ENCODE assay signal across 22 cellular contexts in genomic region chr7:150949971-150950491, GRCh38. TPM values are rescaled to one million over a fixed set of nuclear protein-coding genes. Genes with fewer than 3 reads are reported as not detected.
DNase-seq lines count a peak whose midpoint lies in the region; ATAC-seq, FAIRE-seq and TF ChIP-seq lines count a peak whose summit lies in the region.
"Had no signal": no experiment of that assay in that cellular context is flagged by ENCODE, and none has a peak within 500 bp of the region (broad histone marks: within the 10 kb centered on the region; RNA-seq: fewer than 3 reads in every experiment).

No MANE protein-coding gene starts in this region.

- no peaks in the 10 kb centered on the region for H3K4me1 Mint-ChIP-seq in activated T-cell treated with anti-CD3 and anti-CD28 coated beads, Interleukin-2, amount 50 U/mL, for 4 hours (ENCODE audit: low read depth)
- H3K4me1 Mint-ChIP-seq: central memory CD8-positive, alpha-beta T cell; T-cell had no signal

- H3K36me3 Mint-ChIP-seq in activated T-cell treated with anti-CD3 and anti-CD28 coated beads, Interleukin-2, amount 50 U/mL, for 4 hours (ENCODE audit: insufficient read depth), result no peaks in the 10 kb centered on the region
- H3K36me3 Mint-ChIP-seq: T-cell had no signal

- H3K4me1 ChIP-seq in HUES6 (ENCODE audit: control insufficient read depth, insufficient read depth, low read length) (peaks cover 51% of the 10 kb centered on the region), kidney (ENCODE audit: control insufficient read depth in 1 of 2, insufficient read depth in 1 of 2, low read depth in 1 of 2, low read length in 2 of 2) (peaks cover 0 to 1% of the 10 kb centered on the region in 2 donors), esophagus muscularis mucosa (peaks cover 41 to 59% (median 45%) of the 10 kb centered on the region in 4 donors)

- peaks cover 11% of the 10 kb centered on the region for H3K27me3 Mint-ChIP-seq in activated T-cell treated with anti-CD3 and anti-CD28 coated beads, Interleukin-2, amount 50 U/mL, for 4 hours (ENCODE audit: low read depth)

- H3K9me3 Mint-ChIP-seq in activated T-cell treated with anti-CD3 and anti-CD28 coated beads, Interleukin-2, amount 50 U/mL, for 4 hours, result no peaks in the 10 kb centered on the region
- H3K9me3 Mint-ChIP-seq: activated CD4-positive, alpha-beta T cell treated with anti-CD3 and anti-CD28 coated beads, Interleukin-2, amount 10 ng/mL, durations not matched to agents 7 days and 5 days; central memory CD8-positive, alpha-beta T cell; T-cell had no signal

- 72% methylated on average over 10 of the region's 16 CpGs for WGBS in esophagus muscularis mucosa

- no peak for ATAC-seq in activated T-cell treated with anti-CD3 and anti-CD28 coated beads, Interleukin-2, amount 50 U/mL, for 4 hours
- ATAC-seq: esophagus mucosa, gastrocnemius medialis, T-cell had no signal

- H3K9ac ChIP-seq in HUES6 (ENCODE audit: low read length) (peak overlapping the region; percentile 16), kidney (ENCODE audit: low read length in 2 of 2) (no peak overlapping the region)

- H3K27ac ChIP-seq in HUES6 (ENCODE audit: low read depth, low read length) (peak overlapping the region; percentile 32; the same call in 1 of the 2 replicates), kidney (ENCODE audit: low read depth in 2 of 2, low read length in 2 of 2) (no peak overlapping the region), esophagus muscularis mucosa (replicated peaks in 1 of 4) (no peak overlapping the region)
- H3K27ac ChIP-seq: gastrocnemius medialis had no signal

- intact Hi-C loops in kidney (cut with DNase I), result no loop called here
- intact Hi-C loops in posterior vena cava (cut with DNase I), result no loop called here
- intact Hi-C loops in esophagus muscularis mucosa (cut with DNase I), result no loop called here

- TF ChIP-seq CTCF in kidney (IDR thresholded peaks at IDR 0.05; ENCODE audit: borderline replicate concordance, extremely low read depth, insufficient read depth) (no peak), esophagus muscularis mucosa (IDR thresholded peaks at IDR 0.05) (no peak)

- peaks cover 6% of the 10 kb centered on the region; the same call in 1 of the 2 replicates for H3K27me3 ChIP-seq in HUES6 (ENCODE audit: control insufficient read depth, insufficient read depth, low read length)
- H3K27me3 ChIP-seq in esophagus muscularis mucosa, result peaks cover 0 to 10% (median 0%) of the 10 kb centered on the region in 4 donors
- H3K27me3 ChIP-seq: gastrocnemius medialis had no signal

- H3K36me3 ChIP-seq in HUES6 (ENCODE audit: control insufficient read depth, insufficient read depth, low read length), result no peaks in the 10 kb centered on the region
- no peaks in the 10 kb centered on the region for H3K36me3 ChIP-seq in kidney (ENCODE audit: control insufficient read depth in 1 of 2, insufficient read depth in 2 of 2, low read length in 2 of 2)
- peaks cover 14 to 54% (median 43%) of the 10 kb centered on the region in 4 donors for H3K36me3 ChIP-seq in esophagus muscularis mucosa
- H3K36me3 ChIP-seq: gastrocnemius medialis had no signal

- DNase-seq in activated T-cell treated with anti-CD3 and anti-CD28 coated beads, Interleukin-2, amount 50 U/mL, for 4 hours, result peak; percentile 4
- DNase-seq in activated T-cell treated with anti-CD3 and anti-CD28 coated beads for 4 hours, result no peak
- DNase-seq in kidney, result peak; percentile 38
- DNase-seq in posterior vena cava (ENCODE audit: low spot score), result peak; percentile 73
- no peak for DNase-seq in esophagus muscularis mucosa (ENCODE audit: extremely low spot score)
- no peak for DNase-seq in SW480 (ENCODE audit: low spot score)
- no peak for DNase-seq in GM19239 (ENCODE audit: insufficient read length, low spot score)
- DNase-seq: activated CD4-positive, alpha-beta T cell treated with anti-CD3 and anti-CD28 coated beads, Interleukin-2, amount 10 ng/mL, durations not matched to agents 7 days and 5 days; activated gamma-delta T cell treated with Interleukin-2 at 50 U/mL for 16 hours; anterior cingulate cortex; C1 segment of cervical spinal cord; Calu3; effector CD4-positive, alpha-beta T cell; gastrocnemius medialis; NCI-H526; SHP77; T-cell had no signal

- no peak overlapping the region for H3K4me3 Mint-ChIP-seq in activated T-cell treated with anti-CD3 and anti-CD28 coated beads, Interleukin-2, amount 50 U/mL, for 4 hours
- H3K4me3 Mint-ChIP-seq: activated CD4-positive, alpha-beta T cell treated with anti-CD3 and anti-CD28 coated beads, Interleukin-2, amount 10 ng/mL, durations not matched to agents 7 days and 5 days; central memory CD8-positive, alpha-beta T cell; T-cell had no signal

- FAIRE-seq in kidney (lab: Jason Lieb, UNC) (no peak), GM19239 (lab: Jason Lieb, UNC) (no peak)
- FAIRE-seq: TTC549 had no signal

- no peak for TF ChIP-seq EP300 in esophagus muscularis mucosa (IDR thresholded peaks at IDR 0.05)

- TF ChIP-seq POLR2A in esophagus muscularis mucosa (IDR thresholded peaks at IDR 0.05; ENCODE audit: low read depth), result no peak

- H3K9me3 ChIP-seq in HUES6 (ENCODE audit: control insufficient read depth, insufficient read depth, low read depth, low read length) (no peaks in the 10 kb centered on the region), kidney (ENCODE audit: control insufficient read depth in 1 of 2, low read length in 2 of 2) (no peaks in the 10 kb centered on the region), esophagus muscularis mucosa (no peaks in the 10 kb centered on the region)
- H3K9me3 ChIP-seq: gastrocnemius medialis had no signal

- no peak overlapping the region for H3K4me3 ChIP-seq in HUES6 (ENCODE audit: low read depth, low read length)
- no peak overlapping the region for H3K4me3 ChIP-seq in kidney (ENCODE audit: low read length in 2 of 2)
- H3K4me3 ChIP-seq in esophagus muscularis mucosa, result no peak overlapping the region
- H3K4me3 ChIP-seq: gastrocnemius medialis had no signal

RNA-seq across cellular contexts. Expression of gene KCNH2, which starts 28.1 kb away (rescaled TPM):
- under 1 TPM; 0.49 to 0.71 (median 0.66) TPM for total RNA-seq in activated T-cell treated with anti-CD3 and anti-CD28 coated beads, Interleukin-2, amount 50 U/mL, for 4 hours
- total RNA-seq in kidney, result 1.3 TPM
- 1.5 TPM for polyA plus RNA-seq in kidney (ENCODE audit: insufficient read depth, low read depth, low replicate concordance)
- total RNA-seq in posterior vena cava, result 10 to 100 TPM; 27.3 to 37.3 TPM
- 10 to 100 TPM; 29.8 to 71.7 (median 42.5) TPM for total RNA-seq in esophagus muscularis mucosa

RNA-seq across cellular contexts. Expression of gene NOS3, which starts 40.8 kb away (rescaled TPM):
- 1 to 10 TPM; 5.3 to 9.2 (median 8.2) TPM for total RNA-seq in activated T-cell treated with anti-CD3 and anti-CD28 coated beads, Interleukin-2, amount 50 U/mL, for 4 hours
- total RNA-seq in kidney, result 51.7 TPM
- polyA plus RNA-seq in kidney (ENCODE audit: insufficient read depth, low read depth, low replicate concordance), result 9.3 TPM
- 10 to 100 TPM; 27.9 to 71.8 TPM for total RNA-seq in posterior vena cava
- 10 to 100 TPM in 3 of 4 donors, 1 to 10 TPM in 1; 3.7 to 20.2 (median 16.2) TPM for total RNA-seq in esophagus muscularis mucosa
- total RNA-seq: M059J had no signal

Comparison
In these comparisons a context has a peak if more than half of its experiments do, and no peak if none do; other contexts are left out.
1. DNase-seq: peak in activated T-cell treated with anti-CD3 and anti-CD28 coated beads, Interleukin-2, amount 50 U/mL, for 4 hours (single experiment), kidney (single experiment) and posterior vena cava (single experiment); none in activated T-cell treated with anti-CD3 and anti-CD28 coated beads for 4 hours (single experiment), esophagus muscularis mucosa (single experiment), SW480 (single experiment) and GM19239 (single experiment).
2. RNA of gene KCNH2, which starts 28.1 kb away (total RNA-seq): 29.8 to 71.7 TPM in esophagus muscularis mucosa and 27.3 to 37.3 TPM in posterior vena cava; 1.3 TPM in kidney (single experiment) and 0.49 to 0.71 TPM in activated T-cell treated with anti-CD3 and anti-CD28 coated beads, Interleukin-2, amount 50 U/mL, for 4 hours; every median in the first group is over 10 times any median in the second.